ENCODE assay signal across 26 cellular contexts in genomic region chr1:234642428-234642827, GRCh38.
"Had no signal": no experiment of that assay in that cellular context is flagged by ENCODE, and none has a peak within 500 bp of the region (broad histone marks: within the 10 kb centered on the region; RNA-seq: fewer than 3 reads in every experiment).

No MANE protein-coding gene starts in this region.

- H3K4me1 Mint-ChIP-seq: activated B cell treated with CpG ODN at 0.5 μM for 24 hours; activated T-helper 17 cell treated with anti-CD3 and anti-CD28 coated beads, Interleukin-2, amount 50 U/mL, for 72 hours; naive B cell had no signal

- H3K27me3 Mint-ChIP-seq: activated B cell treated with CpG ODN at 0.5 μM for 24 hours; activated CD8-positive, alpha-beta T cell treated with anti-CD3 and anti-CD28 coated beads for 36 hours; activated T-helper 17 cell treated with anti-CD3 and anti-CD28 coated beads, Interleukin-2, amount 50 U/mL, for 72 hours had no signal

- H3K36me3 Mint-ChIP-seq: mesothelial cell of epicardium; stimulated activated naive B cell treated with anti-CD40 and anti-IgM and Interleukin-4, amounts not matched to agents 10 μg/mL and 1 μg/mL and 100 μg/mL, for 72 hours had no signal

- H3K36me3 ChIP-seq: esophagus muscularis mucosa, heart right ventricle, left ventricle myocardium inferior, neutrophil, prostate gland, tibial nerve, uterus had no signal

- H3K27me3 ChIP-seq: esophagus muscularis mucosa, foreskin keratinocyte, heart right ventricle, neutrophil, tibial nerve, uterus had no signal

- H3K4me3 ChIP-seq: esophagus muscularis mucosa, heart right ventricle, left ventricle myocardium inferior, prostate gland, tibial nerve, uterus had no signal

- H3K4me3 Mint-ChIP-seq: activated B cell treated with CpG ODN at 0.5 μM for 24 hours; activated CD8-positive, alpha-beta T cell treated with anti-CD3 and anti-CD28 coated beads for 36 hours; activated T-cell treated with anti-CD3 and anti-CD28 coated beads, Interleukin-2, amount 50 U/mL, for 4 hours; activated T-helper 17 cell treated with anti-CD3 and anti-CD28 coated beads, Interleukin-2, amount 50 U/mL, for 72 hours; mesothelial cell of epicardium; naive B cell; nephron progenitor cell; stimulated activated naive B cell treated with anti-CD40 and anti-IgM and Interleukin-4, amounts not matched to agents 10 μg/mL and 1 μg/mL and 100 μg/mL, for 72 hours had no signal

- H3K9me3 Mint-ChIP-seq: activated T-helper 17 cell treated with anti-CD3 and anti-CD28 coated beads, Interleukin-2, amount 50 U/mL, for 72 hours had no signal

- DNase-seq: activated B cell treated with CpG ODN at 0.5 μM for 24 hours; activated CD4-positive, alpha-beta T cell treated with anti-CD3 and anti-CD28 coated beads, Interleukin-2, amount 50 U/mL, for 1 hour; activated CD8-positive, alpha-beta T cell treated with anti-CD3 and anti-CD28 coated beads for 36 hours; activated gamma-delta T cell treated with Interleukin-2 at 50 U/mL for 16 hours; activated naive CD4-positive, alpha-beta T cell treated with anti-CD3 and anti-CD28 coated beads, Interleukin-2, amount 50 U/mL, for 16 hours; activated T-cell treated with anti-CD3 and anti-CD28 coated beads, Interleukin-2, amount 50 U/mL, for 4 hours; amniotic stem cell; caudate nucleus; dermis blood vessel endothelial cell; effector CD4-positive, alpha-beta T cell; foreskin keratinocyte; heart right ventricle; left ventricle myocardium inferior; naive B cell; nephron progenitor cell; stimulated activated CD4-positive, alpha-beta T cell treated with anti-CD3 and anti-CD28 coated beads, Interleukin-15, amount 100 ng/mL, for 24 hours; stimulated activated CD4-positive, alpha-beta T cell treated with anti-CD3 and anti-CD28 coated beads, Interleukin-2, amount 100 ng/mL, for 24 hours; stimulated activated naive B cell treated with anti-CD40 and anti-IgM and Interleukin-4, amounts not matched to agents 10 μg/mL and 1 μg/mL and 100 μg/mL, for 72 hours; T-helper 2 cell; uterus had no signal

- H3K4me1 ChIP-seq: esophagus muscularis mucosa, foreskin keratinocyte, prostate gland, uterus had no signal

- ATAC-seq: activated CD8-positive, alpha-beta T cell treated with anti-CD3 and anti-CD28 coated beads for 36 hours; activated T-cell treated with anti-CD3 and anti-CD28 coated beads, Interleukin-2, amount 50 U/mL, for 4 hours; activated T-helper 17 cell treated with anti-CD3 and anti-CD28 coated beads, Interleukin-2, amount 50 U/mL, for 72 hours; foreskin keratinocyte; heart right ventricle; stimulated activated naive B cell treated with anti-CD40 and anti-IgM and Interleukin-4, amounts not matched to agents 10 μg/mL and 1 μg/mL and 100 μg/mL, for 72 hours had no signal

- H3K27ac Mint-ChIP-seq: activated B cell treated with CpG ODN at 0.5 μM for 24 hours; activated CD8-positive, alpha-beta T cell treated with anti-CD3 and anti-CD28 coated beads for 36 hours; activated T-helper 17 cell treated with anti-CD3 and anti-CD28 coated beads, Interleukin-2, amount 50 U/mL, for 72 hours; mesothelial cell of epicardium; naive B cell; nephron progenitor cell; stimulated activated naive B cell treated with anti-CD40 and anti-IgM and Interleukin-4, amounts not matched to agents 10 μg/mL and 1 μg/mL and 100 μg/mL, for 72 hours had no signal

- H3K27ac ChIP-seq: esophagus muscularis mucosa, foreskin keratinocyte, heart right ventricle, left ventricle myocardium inferior, neutrophil, prostate gland, tibial nerve, uterus had no signal

- H3K9me3 ChIP-seq: neutrophil, prostate gland, tibial nerve, uterus had no signal
